ENCODE assay signal across 16 cellular contexts in genomic region chr7:105496501-105496900, GRCh38. TPM values are rescaled to one million over a fixed set of nuclear protein-coding genes. Genes with fewer than 3 reads are reported as not detected.
DNase-seq lines count a peak whose midpoint lies in the region; TF ChIP-seq lines count a peak whose summit lies in the region.
"Had no signal": no experiment of that assay in that cellular context is flagged by ENCODE, and none has a peak within 500 bp of the region (broad histone marks: within the 10 kb centered on the region; RNA-seq: fewer than 3 reads in every experiment).

No MANE protein-coding gene starts in this region.

- DNase-seq in A172 (ENCODE audit: low spot score) (peak; percentile 23), HT1080 (ENCODE audit: low read depth) (peak; percentile 56), cardiac fibroblast (ENCODE audit: low read depth in 2 of 2) (peak; percentile 59 to 63), iris pigment epithelial cell (ENCODE audit: low read depth) (peak; percentile 64), NCI-H510A treated with DMSO at 0.1 percent for 48 hours (lab: John Stamatoyannopoulos, UW) (no peak), activated gamma-delta T cell (lab: John Stamatoyannopoulos, UW) (no peak), H4 (ENCODE audit: low spot score) (no peak)
- DNase-seq in activated CD8-positive, alpha-beta memory T cell treated with anti-CD3 and anti-CD28 coated beads for 24 hours = no peak
- DNase-seq: activated CD4-positive, CD25-positive, alpha-beta regulatory T cell treated with anti-CD3 and anti-CD28 coated beads, Interleukin-2, amount 50 U/mL, for 72 hours; activated naive CD4-positive, alpha-beta T cell treated with anti-CD3 and anti-CD28 coated beads, Interleukin-2, amount 10 ng/mL, durations not matched to agents 7 days and 5 days; GDM1; hippocampal formation; MM.1S; naive thymus-derived CD4-positive, alpha-beta T cell; NCI-H2081; T-helper 17 cell had no signal

- no peak overlapping the region for H3K4me3 ChIP-seq in cardiac fibroblast (replicated peaks in 1 of 2; ENCODE audit: low read depth in 2 of 2, low read length in 2 of 2)

- TF ChIP-seq CTCF in cardiac fibroblast (IDR thresholded peaks at IDR 0.05; ENCODE audit: low read depth, low read length) = no peak

RNA-seq across cellular contexts. Expression of gene PUS7, which starts 25.6 kb away (rescaled TPM):
- total RNA-seq in A172 (2014; rRNA removed; shearing (Covaris generic)) = 27.8 and 29.5 TPM in 2 replicates
- 25.8 and 29.7 TPM in 2 replicates for total RNA-seq in HT1080 (2014; rRNA removed; shearing (Covaris generic))
- polyA plus RNA-seq in HT1080 (2015; cell fraction: cytosol; rRNA removed) = 22.2 and 24.3 TPM in 2 replicates
- 30.1 and 68.7 TPM in 2 replicates for polyA plus RNA-seq in HT1080 (2015; cell fraction: nucleus; rRNA removed)
- total RNA-seq in H4 (2014; rRNA removed; shearing (Covaris generic)) = 16.1 and 25.3 TPM in 2 replicates

RNA-seq across cellular contexts. Expression of gene RINT1, which starts 35.5 kb away (rescaled TPM):
- 17.6 and 24.7 TPM in 2 replicates for total RNA-seq in A172 (2014; rRNA removed; shearing (Covaris generic))
- 14.1 and 15.9 TPM in 2 replicates for total RNA-seq in HT1080 (2014; rRNA removed; shearing (Covaris generic))
- polyA plus RNA-seq in HT1080 (2015; cell fraction: cytosol; rRNA removed) = 26.5 and 34.9 TPM in 2 replicates
- 87.0 and 91.4 TPM in 2 replicates for polyA plus RNA-seq in HT1080 (2015; cell fraction: nucleus; rRNA removed)
- 4.1 and 7.7 TPM in 2 replicates for total RNA-seq in H4 (2014; rRNA removed; shearing (Covaris generic))

Comparison
In these comparisons a context has a peak if more than half of its experiments do, and no peak if none do; other contexts are left out.
1. DNase-seq: peak in A172 (single experiment), HT1080 (single experiment), cardiac fibroblast (2 of 2) and iris pigment epithelial cell (single experiment); none in NCI-H510A treated with DMSO at 0.1 percent for 48 hours (single experiment), activated gamma-delta T cell (single experiment), H4 (single experiment) and activated CD8-positive, alpha-beta memory T cell treated with anti-CD3 and anti-CD28 coated beads for 24 hours (single experiment).